In the genomic region with DNA sequence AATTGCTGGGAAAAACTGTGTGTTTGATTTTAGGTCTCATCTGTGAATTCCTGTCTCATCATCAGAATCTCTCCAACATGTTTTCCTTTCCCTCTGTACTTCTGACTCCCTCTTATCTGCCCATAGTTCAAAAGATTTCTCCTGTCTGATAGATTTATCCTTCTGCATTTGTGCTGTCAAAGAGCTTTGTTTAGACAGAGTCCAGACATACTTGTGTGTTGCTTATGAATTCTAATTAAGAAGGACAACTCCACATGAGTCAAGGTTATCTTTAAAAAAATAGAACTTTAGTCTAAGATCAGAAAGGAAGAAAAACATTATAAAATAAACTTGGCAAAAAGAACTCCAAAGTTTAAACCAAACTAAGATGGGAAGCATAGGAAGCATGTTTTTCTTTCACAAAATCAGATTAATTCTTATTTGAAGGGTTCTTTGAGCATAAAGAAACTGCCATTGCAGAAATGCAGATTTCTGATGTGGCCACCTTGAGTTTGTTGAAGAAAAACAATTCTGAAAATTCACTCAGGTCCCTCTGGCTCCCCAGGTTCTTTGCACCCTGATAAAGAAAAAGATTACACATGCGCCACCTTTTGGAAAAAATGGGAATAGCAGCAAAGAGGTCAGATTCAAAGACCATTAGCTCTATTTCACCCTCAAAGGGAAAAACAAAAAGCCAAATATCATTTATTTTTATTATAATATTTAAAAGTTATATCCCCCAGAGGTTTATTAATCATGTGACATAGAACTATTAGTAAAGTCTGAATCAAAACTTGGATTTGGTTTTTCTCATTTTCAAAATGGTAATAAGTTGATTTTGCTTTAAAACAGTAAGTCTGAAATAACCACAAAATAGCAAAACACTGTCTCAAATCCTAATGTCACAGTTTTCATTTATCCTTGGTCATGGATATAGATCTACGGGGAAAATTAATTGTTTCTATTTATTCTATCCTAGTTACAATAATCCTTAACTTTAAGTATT, we compare ENCODE assay signal across 8 cellular contexts.
DNase-seq lines count a peak whose midpoint lies in the region; TF ChIP-seq lines count a peak whose summit lies in the region.

No MANE protein-coding gene starts in this region.

- no peaks in the 10 kb centered on the region for H3K4me1 ChIP-seq in prostate gland (replicated peaks)

- no peaks in the 10 kb centered on the region for H3K36me3 ChIP-seq in prostate gland

- no peaks in the 10 kb centered on the region for H3K27me3 ChIP-seq in prostate gland (replicated peaks; ENCODE audit: insufficient read depth)

- no peak overlapping the region for H3K27ac Mint-ChIP-seq in activated T-helper 1 cell treated with anti-CD3 and anti-CD28 coated beads, Interleukin-12 subunit alpha, Interleukin-12 subunit beta, Interleukin-2, Interleukin-4 antibody, amounts not matched to agents 30 ng/mL and 10 ng/mL and 1 ng/mL, durations not matched to agents 14 hours and 24 hours and 36 hours
- no peak overlapping the region for H3K27ac Mint-ChIP-seq in glutamatergic neuron (ENCODE audit: unreplicated experiment)

- H3K4me3 Mint-ChIP-seq in activated T-helper 1 cell treated with anti-CD3 and anti-CD28 coated beads, Interleukin-12 subunit alpha, Interleukin-12 subunit beta, Interleukin-2, Interleukin-4 antibody, amounts not matched to agents 30 ng/mL and 10 ng/mL and 1 ng/mL, durations not matched to agents 14 hours and 24 hours and 36 hours, result no peak overlapping the region
- H3K4me3 Mint-ChIP-seq in glutamatergic neuron (ENCODE audit: unreplicated experiment), result no peak overlapping the region

- intact Hi-C loops in activated T-helper 1 cell treated with anti-CD3 and anti-CD28 coated beads, Interleukin-12 subunit alpha, Interleukin-12 subunit beta, Interleukin-2, Interleukin-4 antibody, amounts not matched to agents 30 ng/mL and 10 ng/mL and 1 ng/mL, durations not matched to agents 14 hours and 24 hours and 36 hours (cut with micrococcal nuclease), result loop anchor here (1.0 kb wide), 2 partner anchors 148 to 346 kb away; no protein-coding TSS in a partner anchor
- intact Hi-C loops in prostate gland (cut with DNase I), result loop anchor here (5.0 kb wide), 1 partner anchor 149 kb away; no protein-coding TSS in a partner anchor

- no peaks in the 10 kb centered on the region for H3K4me1 Mint-ChIP-seq in activated T-helper 1 cell treated with anti-CD3 and anti-CD28 coated beads, Interleukin-12 subunit alpha, Interleukin-12 subunit beta, Interleukin-2, Interleukin-4 antibody, amounts not matched to agents 30 ng/mL and 10 ng/mL and 1 ng/mL, durations not matched to agents 14 hours and 24 hours and 36 hours (ENCODE audit: low read depth)
- peaks cover 1% of the 10 kb centered on the region for H3K4me1 Mint-ChIP-seq in glutamatergic neuron (ENCODE audit: low read depth, unreplicated experiment)

- peak; percentile 7 for DNase-seq in NOMO-1 treated with DMSO at 0.1 percent for 48 hours (lab: John Stamatoyannopoulos, UW; ENCODE audit: unreplicated experiment)
- DNase-seq in NOMO-1 treated with dmso at 0.1 percent for 144 hours (lab: John Stamatoyannopoulos, UW; ENCODE audit: unreplicated experiment), result no peak
- peak; percentile 71 for DNase-seq in HFF-Myc (ENCODE audit: extremely low read depth, low read depth)
- peak; percentile 26 for DNase-seq in NCI-H226
- peak; percentile 3 for DNase-seq in activated T-helper 1 cell treated with anti-CD3 and anti-CD28 coated beads, Interleukin-12 subunit alpha, Interleukin-12 subunit beta, Interleukin-2, Interleukin-4 antibody, amounts not matched to agents 30 ng/mL and 10 ng/mL and 1 ng/mL, durations not matched to agents 14 hours and 24 hours and 36 hours (ENCODE audit: low spot score)
- DNase-seq in glutamatergic neuron, result no peak
- DNase-seq in prostate gland (ENCODE audit: low spot score), result peak; percentile 25
- DNase-seq in SHP77 treated with DMSO at 0.1 percent for 48 hours (lab: John Stamatoyannopoulos, UW), result no peak

- H3K9me3 Mint-ChIP-seq in activated T-helper 1 cell treated with anti-CD3 and anti-CD28 coated beads, Interleukin-12 subunit alpha, Interleukin-12 subunit beta, Interleukin-2, Interleukin-4 antibody, amounts not matched to agents 30 ng/mL and 10 ng/mL and 1 ng/mL, durations not matched to agents 14 hours and 24 hours and 36 hours, result no peaks in the 10 kb centered on the region
- peaks cover 1% of the 10 kb centered on the region for H3K9me3 Mint-ChIP-seq in glutamatergic neuron (ENCODE audit: unreplicated experiment)

- no peak overlapping the region for H3K27ac ChIP-seq in prostate gland

- no peaks in the 10 kb centered on the region for H3K36me3 Mint-ChIP-seq in activated T-helper 1 cell treated with anti-CD3 and anti-CD28 coated beads, Interleukin-12 subunit alpha, Interleukin-12 subunit beta, Interleukin-2, Interleukin-4 antibody, amounts not matched to agents 30 ng/mL and 10 ng/mL and 1 ng/mL, durations not matched to agents 14 hours and 24 hours and 36 hours (ENCODE audit: low read depth)
- H3K36me3 Mint-ChIP-seq in glutamatergic neuron (ENCODE audit: unreplicated experiment), result no peaks in the 10 kb centered on the region

- no peak for TF ChIP-seq POLR2A in prostate gland (IDR thresholded peaks at IDR 0.05)

- no peak overlapping the region for H3K4me3 ChIP-seq in HFF-Myc (replicated peaks; ENCODE audit: low read depth, low read length)
- H3K4me3 ChIP-seq in prostate gland, result no peak overlapping the region

- TF ChIP-seq CTCF in HFF-Myc (IDR thresholded peaks at IDR 0.05; ENCODE audit: low read depth, low read length, missing control alignments) (peak; percentile 72), glutamatergic neuron (IDR thresholded peaks at IDR 0.05; ENCODE audit: partially characterized antibody, unreplicated experiment) (peak; percentile 94), prostate gland (IDR thresholded peaks at IDR 0.05) (peak; percentile 45 to 60 (median 54))

- 54% methylated on average over 2 of the region's 2 CpGs for WGBS in prostate gland

- no peaks in the 10 kb centered on the region for H3K9me3 ChIP-seq in prostate gland

- peaks cover 2% of the 10 kb centered on the region for H3K27me3 Mint-ChIP-seq in activated T-helper 1 cell treated with anti-CD3 and anti-CD28 coated beads, Interleukin-12 subunit alpha, Interleukin-12 subunit beta, Interleukin-2, Interleukin-4 antibody, amounts not matched to agents 30 ng/mL and 10 ng/mL and 1 ng/mL, durations not matched to agents 14 hours and 24 hours and 36 hours (ENCODE audit: insufficient read depth)
- H3K27me3 Mint-ChIP-seq in glutamatergic neuron (ENCODE audit: unreplicated experiment), result peaks cover 1% of the 10 kb centered on the region

Comparison
In these comparisons a context has a peak if more than half of its experiments do, and no peak if none do; other contexts are left out.
1. DNase-seq: peak in NOMO-1 treated with DMSO at 0.1 percent for 48 hours (single experiment), HFF-Myc (single experiment), NCI-H226 (single experiment), activated T-helper 1 cell treated with anti-CD3 and anti-CD28 coated beads, Interleukin-12 subunit alpha, Interleukin-12 subunit beta, Interleukin-2, Interleukin-4 antibody, amounts not matched to agents 30 ng/mL and 10 ng/mL and 1 ng/mL, durations not matched to agents 14 hours and 24 hours and 36 hours (single experiment) and prostate gland (single experiment); none in NOMO-1 treated with dmso at 0.1 percent for 144 hours (single experiment), glutamatergic neuron (single experiment) and SHP77 treated with DMSO at 0.1 percent for 48 hours (single experiment).
2. Peak in every context shown above with its lines, with median percentiles within 50 percentile points of each other: CTCF ChIP-seq.